ENCODE assay signal across 1 cellular context in genomic region chr16:57807968-57808528, GRCh38.
TF ChIP-seq lines count a peak whose summit lies in the region.

No MANE protein-coding gene starts in this region.

TF ChIP-seq in HepG2, 621 proteins besides CTCF, POLR2A, EP300 and RAD21 (continued from another document and continues in another):
- no peak for TF ChIP-seq AHDC1 (CRISPR knock-in tag; IDR thresholded peaks at IDR 0.05; ENCODE audit: borderline replicate concordance)
- TF ChIP-seq ZFP37 (CRISPR knock-in tag; IDR thresholded peaks at IDR 0.05; ENCODE audit: borderline replicate concordance) = no peak
- no peak for TF ChIP-seq AHR (CRISPR knock-in tag; IDR thresholded peaks at IDR 0.05)
- no peak for TF ChIP-seq ZBTB20 (CRISPR knock-in tag; IDR thresholded peaks at IDR 0.05; ENCODE audit: borderline replicate concordance, low read depth)
- no peak for TF ChIP-seq FOXO1 (CRISPR knock-in tag; IDR thresholded peaks at IDR 0.05)
- no peak for TF ChIP-seq ZNF414 (CRISPR knock-in tag; IDR thresholded peaks at IDR 0.05)
- no peak for TF ChIP-seq SP2 (CRISPR knock-in tag; IDR thresholded peaks at IDR 0.05)
- TF ChIP-seq POLR2AphosphoS5 (IDR thresholded peaks at IDR 0.05; ENCODE audit: low read depth, low read length) = 0 out of 2 replicates have a peak, but pooled peaks have one; percentile 26
- no peak for TF ChIP-seq TFDP1 (CRISPR knock-in tag; IDR thresholded peaks at IDR 0.05; ENCODE audit: borderline replicate concordance)
- 0 out of 2 replicates have a peak, but pooled peaks have one; percentile 48 for TF ChIP-seq GATA4 (IDR thresholded peaks at IDR 0.05; ENCODE audit: borderline replicate concordance, low read depth)
- no peak for TF ChIP-seq ZMAT3 (CRISPR knock-in tag; conservative IDR thresholded peaks at IDR 0.05)
- TF ChIP-seq ZNF337 (CRISPR knock-in tag; IDR thresholded peaks at IDR 0.05; ENCODE audit: borderline replicate concordance, low read depth) = no peak
- TF ChIP-seq KLF9 (CRISPR knock-in tag; IDR thresholded peaks at IDR 0.05; ENCODE audit: low read depth) = no peak
- TF ChIP-seq ZNF276 (CRISPR knock-in tag; IDR thresholded peaks at IDR 0.05; ENCODE audit: low read depth) = no peak
- TF ChIP-seq ATF7-NPFF (CRISPR knock-in tag; IDR thresholded peaks at IDR 0.05; ENCODE audit: low read depth) = no peak
- no peak for TF ChIP-seq HMG20B (CRISPR knock-in tag; conservative IDR thresholded peaks at IDR 0.05)
- TF ChIP-seq ZNF430 (CRISPR knock-in tag; IDR thresholded peaks at IDR 0.05) = no peak
- TF ChIP-seq SP4 (CRISPR knock-in tag; IDR thresholded peaks at IDR 0.05) = no peak
- TF ChIP-seq CREM (IDR thresholded peaks at IDR 0.05) = peak; percentile 42; the same call in 1 of the 2 replicates
- no peak for TF ChIP-seq CREM (CRISPR knock-in tag; IDR thresholded peaks at IDR 0.05)
- no peak for TF ChIP-seq ZNF224 (CRISPR knock-in tag; IDR thresholded peaks at IDR 0.05)
- no peak for TF ChIP-seq DR1 (CRISPR knock-in tag; IDR thresholded peaks at IDR 0.05)
- no peak for TF ChIP-seq ATF4 (CRISPR knock-in tag; IDR thresholded peaks at IDR 0.05)
- TF ChIP-seq ATRX (CRISPR knock-in tag; IDR thresholded peaks at IDR 0.05; ENCODE audit: borderline replicate concordance) = no peak
- TF ChIP-seq ESRRA (CRISPR knock-in tag; IDR thresholded peaks at IDR 0.05; ENCODE audit: low read depth) = no peak
- TF ChIP-seq ZGPAT (CRISPR knock-in tag; IDR thresholded peaks at IDR 0.05) = peak; percentile 43; the same call in 1 of the 2 replicates
- no peak for TF ChIP-seq TBP (CRISPR knock-in tag; IDR thresholded peaks at IDR 0.05)
- no peak for TF ChIP-seq NPAS2 (CRISPR knock-in tag; IDR thresholded peaks at IDR 0.05; ENCODE audit: borderline replicate concordance)
- no peak for TF ChIP-seq MED8 (CRISPR knock-in tag; IDR thresholded peaks at IDR 0.05; ENCODE audit: insufficient replicate concordance)
- no peak for TF ChIP-seq TIGD3 (CRISPR knock-in tag; IDR thresholded peaks at IDR 0.05; ENCODE audit: borderline replicate concordance)
- TF ChIP-seq PLSCR1 (CRISPR knock-in tag; IDR thresholded peaks at IDR 0.05; ENCODE audit: borderline replicate concordance) = no peak
- peak; percentile 29; the same call in 1 of the 2 replicates for TF ChIP-seq TCF7 (IDR thresholded peaks at IDR 0.05; ENCODE audit: low read depth)
- no peak for TF ChIP-seq USF2 (IDR thresholded peaks at IDR 0.05; ENCODE audit: low read depth, low read length)
- TF ChIP-seq USF2 (CRISPR knock-in tag; IDR thresholded peaks at IDR 0.05; ENCODE audit: borderline replicate concordance) = no peak
- 0 out of 2 replicates have a peak, but pooled peaks have one; percentile 2 for TF ChIP-seq ZNF770 (CRISPR knock-in tag; IDR thresholded peaks at IDR 0.05)
- no peak for TF ChIP-seq KAT8 (CRISPR knock-in tag; IDR thresholded peaks at IDR 0.05)
- no peak for TF ChIP-seq NFKB2 (CRISPR knock-in tag; IDR thresholded peaks at IDR 0.05; ENCODE audit: borderline replicate concordance)
- TF ChIP-seq FOSL1 (CRISPR knock-in tag; IDR thresholded peaks at IDR 0.05; ENCODE audit: borderline replicate concordance) = no peak
- no peak for TF ChIP-seq CBFB (CRISPR knock-in tag; IDR thresholded peaks at IDR 0.05)
- peak; percentile 72 for TF ChIP-seq FOSL2 (CRISPR knock-in tag; IDR thresholded peaks at IDR 0.05)
- TF ChIP-seq GATAD2A (CRISPR knock-in tag; IDR thresholded peaks at IDR 0.05) = peak; percentile 12; the same call in 1 of the 2 replicates
- TF ChIP-seq ZNF10 (CRISPR knock-in tag; IDR thresholded peaks at IDR 0.05; ENCODE audit: borderline replicate concordance, low read depth) = no peak
- TF ChIP-seq SETDB1 (CRISPR knock-in tag; IDR thresholded peaks at IDR 0.05; ENCODE audit: borderline replicate concordance) = no peak
- no peak for TF ChIP-seq SOX6 (IDR thresholded peaks at IDR 0.05)
- peak; percentile 46; the same call in 1 of the 2 replicates for TF ChIP-seq SOX6 (CRISPR knock-in tag; IDR thresholded peaks at IDR 0.05)
- no peak for TF ChIP-seq ZFP41 (CRISPR knock-in tag; IDR thresholded peaks at IDR 0.05; ENCODE audit: borderline replicate concordance)
- TF ChIP-seq BORCS8-MEF2B (CRISPR knock-in tag; IDR thresholded peaks at IDR 0.05) = no peak
- TF ChIP-seq ZMYM3 (CRISPR knock-in tag; IDR thresholded peaks at IDR 0.05) = no peak
- TF ChIP-seq ZNF225 (CRISPR knock-in tag; IDR thresholded peaks at IDR 0.05) = no peak
